ENCODE assay signal across 8 cellular contexts in genomic region chr18:9613550-9614400, GRCh38. TPM values are rescaled to one million over a fixed set of nuclear protein-coding genes. Genes with fewer than 3 reads are reported as not detected.
DNase-seq lines count a peak whose midpoint lies in the region; ATAC-seq lines count a peak whose summit lies in the region.

No MANE protein-coding gene starts in this region.

- no peaks in the 10 kb centered on the region for H3K27me3 ChIP-seq in effector memory CD4-positive, alpha-beta T cell (replicated peaks; ENCODE audit: control insufficient read depth, insufficient read depth, low read length, poor library complexity, severe bottlenecking)

- peak; percentile 33 for ATAC-seq in HG02840 (IDR thresholded peaks at IDR 0.05; ENCODE audit: low FRiP score, unreplicated experiment)
- peak; percentile 56 for ATAC-seq in activated CD8-positive, alpha-beta T cell treated with anti-CD3 and anti-CD28 coated beads, Interleukin-2, amount 10 ng/mL, durations not matched to agents 7 days and 5 days

- H3K9me3 Mint-ChIP-seq in activated CD8-positive, alpha-beta T cell treated with anti-CD3 and anti-CD28 coated beads, Interleukin-2, amount 10 ng/mL, durations not matched to agents 7 days and 5 days (ENCODE audit: insufficient read depth) = no peaks in the 10 kb centered on the region

- peak overlapping the region; percentile 91 for H3K4me3 Mint-ChIP-seq in activated CD8-positive, alpha-beta T cell treated with anti-CD3 and anti-CD28 coated beads, Interleukin-2, amount 10 ng/mL, durations not matched to agents 7 days and 5 days

- H3K36me3 ChIP-seq in effector memory CD4-positive, alpha-beta T cell (ENCODE audit: control insufficient read depth, insufficient read depth, low read length) = no peaks in the 10 kb centered on the region

- peak; percentile 9 for DNase-seq in NK-92 treated with Interleukin-12 subunit alpha and Interleukin-12 subunit beta, amount 100 ng/mL, for 24 hours (lab: John Stamatoyannopoulos, UW)
- DNase-seq in NK-92 (lab: John Stamatoyannopoulos, UW; ENCODE audit: unreplicated experiment) (no peak), NCI-H2171 (lab: John Stamatoyannopoulos, UW) (peak; percentile 26), medulla oblongata (ENCODE audit: extremely low spot score) (peak; percentile 33)
- DNase-seq in activated CD8-positive, alpha-beta T cell treated with anti-CD3 and anti-CD28 coated beads, Interleukin-2, amount 10 ng/mL, durations not matched to agents 7 days and 5 days = peak; percentile 53
- DNase-seq in effector memory CD4-positive, alpha-beta T cell = peak in 2 of 3 donors; percentile 21 to 30
- DNase-seq in stimulated activated CD4-positive, alpha-beta T cell treated with anti-CD3 and anti-CD28 coated beads, TNF-alpha, amount 100 ng/mL, for 48 hours (ENCODE audit: low read depth in 3 of 3) = peak in 2 of 3 donors; percentile 7 to 26

- peak overlapping the region; percentile 91 for H3K27ac Mint-ChIP-seq in activated CD8-positive, alpha-beta T cell treated with anti-CD3 and anti-CD28 coated beads, Interleukin-2, amount 10 ng/mL, durations not matched to agents 7 days and 5 days

- POLR2A ChIA-PET in activated CD8-positive, alpha-beta T cell treated with anti-CD3 and anti-CD28 coated beads, Interleukin-2, amount 10 ng/mL, durations not matched to agents 7 days and 5 days (lab: Charles Lee) = no interaction called here

- H3K4me1 Mint-ChIP-seq in activated CD8-positive, alpha-beta T cell treated with anti-CD3 and anti-CD28 coated beads, Interleukin-2, amount 10 ng/mL, durations not matched to agents 7 days and 5 days (ENCODE audit: low read depth) = peaks cover 46% of the 10 kb centered on the region

- no peaks in the 10 kb centered on the region for H3K9me3 ChIP-seq in effector memory CD4-positive, alpha-beta T cell (ENCODE audit: control insufficient read depth, low read length)

- peaks cover 6% of the 10 kb centered on the region for H3K27me3 Mint-ChIP-seq in activated CD8-positive, alpha-beta T cell treated with anti-CD3 and anti-CD28 coated beads, Interleukin-2, amount 10 ng/mL, durations not matched to agents 7 days and 5 days (ENCODE audit: low read depth)

- peaks cover 6% of the 10 kb centered on the region for H3K4me1 ChIP-seq in effector memory CD4-positive, alpha-beta T cell (ENCODE audit: control insufficient read depth, insufficient read depth, low read length, poor library complexity, severe bottlenecking)

- H3K4me3 ChIP-seq in effector memory CD4-positive, alpha-beta T cell (ENCODE audit: insufficient read depth, low read depth, low read length, poor library complexity, severe bottlenecking) = peak overlapping the region; percentile 69

- H3K36me3 Mint-ChIP-seq in activated CD8-positive, alpha-beta T cell treated with anti-CD3 and anti-CD28 coated beads, Interleukin-2, amount 10 ng/mL, durations not matched to agents 7 days and 5 days (ENCODE audit: low read depth) = peaks cover 14% of the 10 kb centered on the region

- CTCF ChIA-PET in activated CD8-positive, alpha-beta T cell treated with anti-CD3 and anti-CD28 coated beads, Interleukin-2, amount 10 ng/mL, durations not matched to agents 7 days and 5 days (lab: Charles Lee) = no interaction called here

- H3K27ac ChIP-seq in effector memory CD4-positive, alpha-beta T cell (ENCODE audit: insufficient read depth, low read length, poor library complexity, severe bottlenecking) = peak overlapping the region; percentile 69

RNA-seq across cellular contexts. Expression of gene PPP4R1, which starts 0.6 kb away (rescaled TPM):
- 10 to 100 TPM; 42.2 to 42.9 TPM for total RNA-seq in activated CD8-positive, alpha-beta T cell treated with anti-CD3 and anti-CD28 coated beads, Interleukin-2, amount 10 ng/mL, durations not matched to agents 7 days and 5 days
